30 cellular contexts compared by ENCODE assay signal in genomic region chr14:33780035-33780434, GRCh38.
"Had no signal": no experiment of that assay in that cellular context is flagged by ENCODE, and none has a peak within 500 bp of the region (broad histone marks: within the 10 kb centered on the region; RNA-seq: fewer than 3 reads in every experiment).

No MANE protein-coding gene starts in this region.

- H3K4me3 Mint-ChIP-seq: activated B cell treated with CpG ODN at 0.5 μM for 24 hours; activated CD4-positive, alpha-beta memory T cell treated with anti-CD3 and anti-CD28 coated beads, Interleukin-2, amount 10 ng/mL, durations not matched to agents 7 days and 5 days; activated CD4-positive, alpha-beta T cell treated with anti-CD3 and anti-CD28 coated beads, Interleukin-2, amount 10 ng/mL, durations not matched to agents 7 days and 5 days; activated naive CD4-positive, alpha-beta T cell treated with anti-CD3 and anti-CD28 coated beads, Interleukin-2, amount 10 ng/mL, durations not matched to agents 7 days and 5 days; activated naive CD8-positive, alpha-beta T cell treated with anti-CD3 and anti-CD28 coated beads, Interleukin-2, amount 10 ng/mL, durations not matched to agents 7 days and 5 days; activated T-cell treated with anti-CD3 and anti-CD28 coated beads, Interleukin-2, amount 50 U/mL, for 24 hours; activated T-cell treated with anti-CD3 and anti-CD28 coated beads, Interleukin-2, amount 50 U/mL, for 72 hours; central memory CD8-positive, alpha-beta T cell; dendritic cell treated with granulocyte-macrophage colony-stimulating factor and Interleukin-4, amounts not matched to agents 40 ng/mL and 50 ng/mL, for 4 days; endodermal cell; T-helper 1 cell treated with Interleukin-12 subunit alpha and Interleukin-12 subunit beta and Interleukin-4 antibody, amounts not matched to agents 30 μg/mL and 1 μg/mL, for 36 hours; T-helper 2 cell treated with Interferon-gamma antibody and Interleukin-4, amounts not matched to agents 5 μg/mL and 100 μg/mL, for 36 hours had no signal

- DNase-seq: activated B cell treated with CpG ODN at 0.5 μM for 24 hours; activated CD4-positive, alpha-beta memory T cell treated with anti-CD3 and anti-CD28 coated beads, Interleukin-2, amount 10 ng/mL, durations not matched to agents 7 days and 5 days; activated CD4-positive, alpha-beta T cell treated with anti-CD3 and anti-CD28 coated beads, Interleukin-2, amount 10 ng/mL, durations not matched to agents 7 days and 5 days; activated CD4-positive, alpha-beta T cell treated with anti-CD3 and anti-CD28 coated beads, Interleukin-2, amount 50 U/mL, for 4 hours; activated CD8-positive, alpha-beta memory T cell treated with anti-CD3 and anti-CD28 coated beads, Interleukin-2, amount 50 U/mL, for 48 hours; activated gamma-delta T cell; activated naive CD4-positive, alpha-beta T cell; activated naive CD4-positive, alpha-beta T cell treated with anti-CD3 and anti-CD28 coated beads, Interleukin-2, amount 10 ng/mL, durations not matched to agents 7 days and 5 days; activated naive CD8-positive, alpha-beta T cell treated with anti-CD3 and anti-CD28 coated beads, Interleukin-2, amount 10 ng/mL, durations not matched to agents 7 days and 5 days; activated T-cell treated with anti-CD3 and anti-CD28 coated beads for 4 hours; activated T-cell treated with anti-CD3 and anti-CD28 coated beads, Interleukin-2, amount 50 U/mL, for 24 hours; activated T-cell treated with anti-CD3 and anti-CD28 coated beads, Interleukin-2, amount 50 U/mL, for 72 hours; dorsolateral prefrontal cortex; effector memory CD4-positive, alpha-beta T cell; endodermal cell; foreskin fibroblast; head of caudate nucleus; T1000; WERI-Rb-1 had no signal

- H3K9me3 Mint-ChIP-seq: activated B cell treated with CpG ODN at 0.5 μM for 24 hours; activated CD4-positive, alpha-beta memory T cell treated with anti-CD3 and anti-CD28 coated beads, Interleukin-2, amount 10 ng/mL, durations not matched to agents 7 days and 5 days; activated CD4-positive, alpha-beta T cell treated with anti-CD3 and anti-CD28 coated beads, Interleukin-2, amount 10 ng/mL, durations not matched to agents 7 days and 5 days; activated naive CD4-positive, alpha-beta T cell treated with anti-CD3 and anti-CD28 coated beads, Interleukin-2, amount 10 ng/mL, durations not matched to agents 7 days and 5 days; activated naive CD4-positive, alpha-beta T cell treated with anti-CD3 and anti-CD28 coated beads, Interleukin-2, amount 50 U/mL, for 72 hours; activated naive CD8-positive, alpha-beta T cell treated with anti-CD3 and anti-CD28 coated beads, Interleukin-2, amount 10 ng/mL, durations not matched to agents 7 days and 5 days; activated T-cell treated with anti-CD3 and anti-CD28 coated beads, Interleukin-2, amount 50 U/mL, for 24 hours; activated T-cell treated with anti-CD3 and anti-CD28 coated beads, Interleukin-2, amount 50 U/mL, for 72 hours; brain; dendritic cell treated with granulocyte-macrophage colony-stimulating factor and Interleukin-4, amounts not matched to agents 40 ng/mL and 50 ng/mL, for 4 days; endodermal cell; T-helper 1 cell treated with Interleukin-12 subunit alpha and Interleukin-12 subunit beta and Interleukin-4 antibody, amounts not matched to agents 30 μg/mL and 1 μg/mL, for 36 hours; T-helper 2 cell treated with Interferon-gamma antibody and Interleukin-4, amounts not matched to agents 5 μg/mL and 100 μg/mL, for 36 hours had no signal

- H3K4me1 Mint-ChIP-seq: activated B cell treated with CpG ODN at 0.5 μM for 24 hours; activated CD4-positive, alpha-beta memory T cell treated with anti-CD3 and anti-CD28 coated beads, Interleukin-2, amount 10 ng/mL, durations not matched to agents 7 days and 5 days; activated CD4-positive, alpha-beta T cell treated with anti-CD3 and anti-CD28 coated beads, Interleukin-2, amount 10 ng/mL, durations not matched to agents 7 days and 5 days; activated naive CD4-positive, alpha-beta T cell treated with anti-CD3 and anti-CD28 coated beads, Interleukin-2, amount 10 ng/mL, durations not matched to agents 7 days and 5 days; activated naive CD8-positive, alpha-beta T cell treated with anti-CD3 and anti-CD28 coated beads, Interleukin-2, amount 10 ng/mL, durations not matched to agents 7 days and 5 days; central memory CD8-positive, alpha-beta T cell had no signal

- H3K9me3 ChIP-seq: ascending aorta, breast epithelium had no signal

- H3K4me3 ChIP-seq: ascending aorta, breast epithelium, coronary artery, dorsolateral prefrontal cortex had no signal

- H3K36me3 Mint-ChIP-seq: activated naive CD4-positive, alpha-beta T cell treated with anti-CD3 and anti-CD28 coated beads, Interleukin-2, amount 10 ng/mL, durations not matched to agents 7 days and 5 days; activated naive CD4-positive, alpha-beta T cell treated with anti-CD3 and anti-CD28 coated beads, Interleukin-2, amount 50 U/mL, for 72 hours; activated naive CD8-positive, alpha-beta T cell treated with anti-CD3 and anti-CD28 coated beads, Interleukin-2, amount 10 ng/mL, durations not matched to agents 7 days and 5 days had no signal

- H3K27ac Mint-ChIP-seq: activated B cell treated with CpG ODN at 0.5 μM for 24 hours; activated CD4-positive, alpha-beta memory T cell treated with anti-CD3 and anti-CD28 coated beads, Interleukin-2, amount 10 ng/mL, durations not matched to agents 7 days and 5 days; activated CD4-positive, alpha-beta T cell treated with anti-CD3 and anti-CD28 coated beads, Interleukin-2, amount 10 ng/mL, durations not matched to agents 7 days and 5 days; activated naive CD4-positive, alpha-beta T cell treated with anti-CD3 and anti-CD28 coated beads, Interleukin-2, amount 10 ng/mL, durations not matched to agents 7 days and 5 days; activated naive CD4-positive, alpha-beta T cell treated with anti-CD3 and anti-CD28 coated beads, Interleukin-2, amount 50 U/mL, for 72 hours; activated naive CD8-positive, alpha-beta T cell treated with anti-CD3 and anti-CD28 coated beads, Interleukin-2, amount 10 ng/mL, durations not matched to agents 7 days and 5 days; activated T-cell treated with anti-CD3 and anti-CD28 coated beads, Interleukin-2, amount 50 U/mL, for 24 hours; activated T-cell treated with anti-CD3 and anti-CD28 coated beads, Interleukin-2, amount 50 U/mL, for 72 hours; brain; dendritic cell treated with granulocyte-macrophage colony-stimulating factor and Interleukin-4, amounts not matched to agents 40 ng/mL and 50 ng/mL, for 4 days; endodermal cell; T-helper 1 cell treated with Interleukin-12 subunit alpha and Interleukin-12 subunit beta and Interleukin-4 antibody, amounts not matched to agents 30 μg/mL and 1 μg/mL, for 36 hours; T-helper 2 cell treated with Interferon-gamma antibody and Interleukin-4, amounts not matched to agents 5 μg/mL and 100 μg/mL, for 36 hours had no signal

- H3K36me3 ChIP-seq: ascending aorta, breast epithelium, WERI-Rb-1 had no signal

- H3K27ac ChIP-seq: ascending aorta, breast epithelium, coronary artery, WERI-Rb-1 had no signal

- H3K27me3 Mint-ChIP-seq: activated naive CD8-positive, alpha-beta T cell treated with anti-CD3 and anti-CD28 coated beads, Interleukin-2, amount 10 ng/mL, durations not matched to agents 7 days and 5 days; dendritic cell treated with granulocyte-macrophage colony-stimulating factor and Interleukin-4, amounts not matched to agents 40 ng/mL and 50 ng/mL, for 4 days had no signal

- ATAC-seq: activated CD4-positive, CD25-positive, alpha-beta regulatory T cell treated with anti-CD3 and anti-CD28 coated beads, Interleukin-2, amount 50 U/mL, for 24 hours; activated naive CD4-positive, alpha-beta T cell treated with anti-CD3 and anti-CD28 coated beads, Interleukin-2, amount 50 U/mL, for 72 hours; activated T-cell treated with anti-CD3 and anti-CD28 coated beads, Interleukin-2, amount 50 U/mL, for 72 hours; esophagus mucosa had no signal

- H3K4me1 ChIP-seq: ascending aorta, breast epithelium had no signal

- H3K27me3 ChIP-seq: ascending aorta, breast epithelium, dorsolateral prefrontal cortex had no signal
